9 cellular contexts compared by ENCODE assay signal in genomic region chr5:1312993-1313833, GRCh38. TPM values are rescaled to one million over a fixed set of nuclear protein-coding genes. Genes with fewer than 3 reads are reported as not detected.
DNase-seq lines count a peak whose midpoint lies in the region; ATAC-seq, FAIRE-seq and TF ChIP-seq lines count a peak whose summit lies in the region.
"Had no signal": no experiment of that assay in that cellular context is flagged by ENCODE, and none has a peak within 500 bp of the region (broad histone marks: within the 10 kb centered on the region; RNA-seq: fewer than 3 reads in every experiment).

No MANE protein-coding gene starts in this region.

- H3K4me1 Mint-ChIP-seq in activated CD8-positive, alpha-beta T cell treated with anti-CD3 and anti-CD28 coated beads for 36 hours (ENCODE audit: low read depth), result peaks cover 71% of the 10 kb centered on the region

- 62 to 81% (median 67%) methylated on average over 25 of the region's 25 CpGs for WGBS in small intestine, 3 donors

- ATAC-seq in activated CD8-positive, alpha-beta T cell treated with anti-CD3 and anti-CD28 coated beads for 36 hours, result peak; percentile 61
- no peak for ATAC-seq in left cardiac atrium

- H3K27ac Mint-ChIP-seq in activated CD8-positive, alpha-beta T cell treated with anti-CD3 and anti-CD28 coated beads for 36 hours, result peak overlapping the region; percentile 21

- H3K27me3 Mint-ChIP-seq in activated CD8-positive, alpha-beta T cell treated with anti-CD3 and anti-CD28 coated beads for 36 hours, result no peaks in the 10 kb centered on the region

- H3K4me3 Mint-ChIP-seq in activated CD8-positive, alpha-beta T cell treated with anti-CD3 and anti-CD28 coated beads for 36 hours, result no peak overlapping the region

- H3K9ac ChIP-seq in MM.1S (ENCODE audit: low read length), result peak overlapping the region; percentile 99

- intact Hi-C loops in activated CD8-positive, alpha-beta T cell treated with anti-CD3 and anti-CD28 coated beads for 36 hours (cut with micrococcal nuclease), result no loop called here
- intact Hi-C loops in left cardiac atrium (cut with DNase I), result no loop called here

- H3K4me3 ChIP-seq in HEK293 (ENCODE audit: low read depth, low read length) (no peak overlapping the region), MM.1S (ENCODE audit: low read length) (peak overlapping the region; percentile 42; the same call in 1 of the 2 replicates), small intestine (ENCODE audit: low read depth in 1 of 2, low read length in 2 of 2) (no peak overlapping the region)

- H3K4me1 ChIP-seq in HEK293 (ENCODE audit: control insufficient read depth, insufficient read depth, low read length) (peaks cover 14% of the 10 kb centered on the region), MM.1S (ENCODE audit: low read length) (peaks cover 71% of the 10 kb centered on the region), small intestine (ENCODE audit: control insufficient read depth in 2 of 2, insufficient read depth in 1 of 2, low read depth in 1 of 2, low read length in 1 of 2) (peaks cover 2 to 7% of the 10 kb centered on the region in 2 donors)

- H3K27ac ChIP-seq in HEK293 (ENCODE audit: extremely low read depth, low read depth, low read length) (no peak overlapping the region), MM.1S (ENCODE audit: low read length) (peak overlapping the region; percentile 99), small intestine (ENCODE audit: low read depth in 1 of 2, low read length in 1 of 2) (peak overlapping the region in 1 of 2 donors; percentile 25)

- peaks cover 65% of the 10 kb centered on the region for H3F3A ChIP-seq in MM.1S (ENCODE audit: insufficient read depth, low read length)

- DNase-seq in NCI-H2029 treated with DMSO at 0.1 percent for 48 hours (lab: John Stamatoyannopoulos, UW) (peak; percentile 18), NCI-H2029 (lab: John Stamatoyannopoulos, UW) (no peak), MM.1S (peak; percentile 98), small intestine (peak; percentile 38), DMS 273 (lab: John Stamatoyannopoulos, UW; ENCODE audit: unreplicated experiment) (no peak), left cardiac atrium (no peak)
- DNase-seq in activated CD8-positive, alpha-beta T cell treated with anti-CD3 and anti-CD28 coated beads for 36 hours, result peak; percentile 69

- CTCF ChIA-PET in HEK293 (lab: Yijun Ruan, JAX), result no interaction called here
- CTCF ChIA-PET in activated CD8-positive, alpha-beta T cell treated with anti-CD3 and anti-CD28 coated beads for 36 hours (lab: Charles Lee), result interaction anchor here (1.3 kb wide), 1 partner anchor 10 kb away, joined by 3 read pairs; no protein-coding TSS in a partner anchor

- H3K4me2 ChIP-seq in MM.1S (ENCODE audit: low read depth, low read length), result peak overlapping the region; percentile 98

- no peak for TF ChIP-seq CTCF in HEK293 (tag by site-specific recombination; IDR thresholded peaks at IDR 0.05)
- no peak for TF ChIP-seq CTCF in MM.1S (IDR thresholded peaks at IDR 0.05; ENCODE audit: low read length)
- no peak for TF ChIP-seq CTCF in activated CD8-positive, alpha-beta T cell treated with anti-CD3 and anti-CD28 coated beads for 36 hours (IDR thresholded peaks at IDR 0.05)

- no peaks in the 10 kb centered on the region for H3K9me2 ChIP-seq in MM.1S (replicated peaks; ENCODE audit: insufficient read depth, low read length)

- no peak for FAIRE-seq in small intestine (lab: Jason Lieb, UNC)
- FAIRE-seq: A204.1 had no signal

- no peaks in the 10 kb centered on the region for H4K20me1 ChIP-seq in MM.1S (ENCODE audit: insufficient read depth, low read length)

- H3K9me3 Mint-ChIP-seq in activated CD8-positive, alpha-beta T cell treated with anti-CD3 and anti-CD28 coated beads for 36 hours, result peaks cover 10% of the 10 kb centered on the region

- POLR2A ChIA-PET in HEK293 (lab: Yijun Ruan, JAX), result interaction anchor here (0.6 kb wide), 1 partner anchor 31 kb away, joined by 3 read pairs; no protein-coding TSS in a partner anchor
- POLR2A ChIA-PET in activated CD8-positive, alpha-beta T cell treated with anti-CD3 and anti-CD28 coated beads for 36 hours (lab: Charles Lee), result no interaction called here

- peaks cover 12% of the 10 kb centered on the region for H3K79me2 ChIP-seq in MM.1S (ENCODE audit: low read length)

- no peak overlapping the region for H2AFZ ChIP-seq in MM.1S (ENCODE audit: low read length)

- peaks cover 7% of the 10 kb centered on the region for H3K36me3 Mint-ChIP-seq in activated CD8-positive, alpha-beta T cell treated with anti-CD3 and anti-CD28 coated beads for 36 hours (ENCODE audit: low read depth)

- no peaks in the 10 kb centered on the region for H3K9me3 ChIP-seq in HEK293 (ENCODE audit: control insufficient read depth, insufficient read depth, low read depth, low read length)
- H3K9me3 ChIP-seq in MM.1S (replicated peaks; ENCODE audit: insufficient read depth, low read length), result no peaks in the 10 kb centered on the region
- no peaks in the 10 kb centered on the region for H3K9me3 ChIP-seq in small intestine (ENCODE audit: control insufficient read depth, low read depth)

- no peaks in the 10 kb centered on the region for H3K27me3 ChIP-seq in MM.1S (replicated peaks; ENCODE audit: insufficient read depth, low read length)
- H3K27me3 ChIP-seq in small intestine (ENCODE audit: control insufficient read depth in 2 of 2, insufficient read depth in 2 of 2, low read length in 2 of 2), result no peaks in the 10 kb centered on the region

- H3K36me3 ChIP-seq in HEK293 (ENCODE audit: control insufficient read depth in 2 of 2, insufficient read depth in 1 of 2, low read length in 2 of 2) (peaks cover 5 to 12% of the 10 kb centered on the region in 2 experiments), MM.1S (replicated peaks; ENCODE audit: insufficient read depth, low read length) (peaks cover 7% of the 10 kb centered on the region), small intestine (ENCODE audit: control insufficient read depth in 2 of 2, insufficient read depth in 2 of 2, low read length in 2 of 2) (peaks cover 0 to 2% of the 10 kb centered on the region in 2 donors)

TF ChIP-seq in HEK293, 187 proteins besides CTCF, POLR2A, EP300 and RAD21:
- TF ChIP-seq SCRT2 (tag by site-specific recombination; IDR thresholded peaks at IDR 0.05) (no peak), ZNF600 (tag by site-specific recombination; IDR thresholded peaks at IDR 0.05) (peak; percentile 49)

RNA-seq across cellular contexts. Expression of gene TERT, which starts 18.3 kb away (rescaled TPM):
- total RNA-seq in activated CD8-positive, alpha-beta T cell treated with anti-CD3 and anti-CD28 coated beads for 36 hours, result 10 to 100 TPM; 12.5 to 12.7 TPM
- polyA plus RNA-seq in small intestine, result 1 to 10 TPM in 1 of 3 donors, under 1 TPM in 1, not detected in 1; 0.54 to 1.4 TPM
- total RNA-seq in left cardiac atrium, result not detected

RNA-seq across cellular contexts. Expression of gene CLPTM1L, which starts 31.7 kb away (rescaled TPM):
- total RNA-seq in activated CD8-positive, alpha-beta T cell treated with anti-CD3 and anti-CD28 coated beads for 36 hours, result 10 to 100 TPM; 51.4 to 56.2 TPM
- 10 to 100 TPM; 45.8 to 99.7 (median 56.7) TPM for polyA plus RNA-seq in small intestine
- total RNA-seq in left cardiac atrium, result 10 to 100 TPM; 46.6 to 51.7 TPM

Comparison
In these comparisons a context has a peak if more than half of its experiments do, and no peak if none do; other contexts are left out.
1. DNase-seq: peak in NCI-H2029 treated with DMSO at 0.1 percent for 48 hours (single experiment), MM.1S (single experiment), activated CD8-positive, alpha-beta T cell treated with anti-CD3 and anti-CD28 coated beads for 36 hours (single experiment) and small intestine (single experiment); none in NCI-H2029 (single experiment), DMS 273 (single experiment) and left cardiac atrium (single experiment).
2. RNA of gene TERT, which starts 18.3 kb away (total RNA-seq): 12.5 to 12.7 TPM in activated CD8-positive, alpha-beta T cell treated with anti-CD3 and anti-CD28 coated beads for 36 hours; not detected in left cardiac atrium; every median in the first group is over 10 times any median in the second.